Comparison of ENCODE assay signal across 21 cellular contexts in the genomic region with DNA sequence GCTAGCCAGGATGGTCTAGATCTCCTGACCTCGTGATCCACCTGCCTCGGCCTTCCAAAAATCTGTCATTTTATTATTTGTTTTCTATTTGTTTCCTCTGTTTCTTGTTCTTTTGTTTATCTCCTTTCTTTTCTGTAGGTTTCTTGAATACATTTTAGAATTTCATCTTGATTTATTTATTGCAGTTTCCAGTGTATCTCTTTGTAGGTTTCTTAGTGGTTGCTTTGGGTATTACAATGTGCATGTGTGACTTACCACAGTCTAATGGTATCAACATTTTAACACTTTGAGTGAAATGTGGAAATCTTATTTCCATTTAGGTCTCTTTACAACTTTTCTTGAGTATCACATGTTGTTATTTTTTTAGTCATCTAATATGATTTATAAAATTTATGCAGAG. TPM values are rescaled to one million over a fixed set of nuclear protein-coding genes. Genes with fewer than 3 reads are reported as not detected.
DNase-seq lines count a peak whose midpoint lies in the region; ATAC-seq, FAIRE-seq and TF ChIP-seq lines count a peak whose summit lies in the region.
"Had no signal": no experiment of that assay in that cellular context is flagged by ENCODE, and none has a peak within 500 bp of the region (broad histone marks: within the 10 kb centered on the region; RNA-seq: fewer than 3 reads in every experiment).

No MANE protein-coding gene starts in this region.

- no peak overlapping the region for H3K27ac Mint-ChIP-seq in activated CD8-positive, alpha-beta T cell treated with anti-CD3 and anti-CD28 coated beads for 36 hours
- H3K27ac Mint-ChIP-seq in activated CD8-positive, alpha-beta T cell treated with anti-CD3 and anti-CD28 coated beads, Interleukin-2, amount 10 ng/mL, durations not matched to agents 7 days and 5 days: no peak overlapping the region
- H3K27ac Mint-ChIP-seq: IgD-negative memory B cell had no signal

- H3K79me2 ChIP-seq in H1 (ENCODE audit: control insufficient read depth in 1 of 2, insufficient read depth in 2 of 2, low read length in 2 of 2) (no peaks in the 10 kb centered on the region), smooth muscle cell (ENCODE audit: low read depth) (no peaks in the 10 kb centered on the region)

- no peaks in the 10 kb centered on the region for H4K20me1 ChIP-seq in H1 (replicated peaks in 1 of 2; ENCODE audit: control insufficient read depth in 1 of 2, insufficient read depth in 2 of 2, low read length in 2 of 2)
- no peaks in the 10 kb centered on the region for H4K20me1 ChIP-seq in smooth muscle cell (ENCODE audit: low read depth)

- H2AFZ ChIP-seq in H1 (ENCODE audit: low read length) (no peak overlapping the region), smooth muscle cell (ENCODE audit: low read depth) (no peak overlapping the region)

- TF ChIP-seq RAD21 in H1 (IDR thresholded peaks at IDR 0.05 in 1 of 2, conservative IDR thresholded peaks at IDR 0.05 in 1 of 2; ENCODE audit: low read depth in 2 of 2, low read length in 2 of 2): no peak

- no peak overlapping the region for H2BK12ac ChIP-seq in H1 (ENCODE audit: low read depth, low read length)

- no peak overlapping the region for H3K18ac ChIP-seq in H1 (ENCODE audit: extremely low read depth, low read length)

- TF ChIP-seq CTCF in activated CD8-positive, alpha-beta T cell treated with anti-CD3 and anti-CD28 coated beads for 36 hours (IDR thresholded peaks at IDR 0.05): peak; percentile 37
- TF ChIP-seq CTCF in LNCAP (IDR thresholded peaks at IDR 0.05) (0 out of 2 replicates have a peak, but pooled peaks have one; percentile 34), H1 (IDR thresholded peaks at IDR 0.05; ENCODE audit: control extremely low read depth in 1 of 3, insufficient read depth in 1 of 3, low read depth in 1 of 3, low read length in 3 of 3) (no peak), smooth muscle cell (IDR thresholded peaks at IDR 0.05; ENCODE audit: borderline replicate concordance, insufficient read depth, poor library complexity, severe bottlenecking) (peak; percentile 25)

- no peaks in the 10 kb centered on the region for H3K36me3 Mint-ChIP-seq in activated CD8-positive, alpha-beta T cell treated with anti-CD3 and anti-CD28 coated beads for 36 hours (ENCODE audit: low read depth)
- H3K36me3 Mint-ChIP-seq in activated CD8-positive, alpha-beta T cell treated with anti-CD3 and anti-CD28 coated beads, Interleukin-2, amount 10 ng/mL, durations not matched to agents 7 days and 5 days (ENCODE audit: low read depth): no peaks in the 10 kb centered on the region
- H3K36me3 Mint-ChIP-seq: IgD-negative memory B cell had no signal

- H3K27me3 Mint-ChIP-seq in activated CD8-positive, alpha-beta T cell treated with anti-CD3 and anti-CD28 coated beads for 36 hours: no peaks in the 10 kb centered on the region
- no peaks in the 10 kb centered on the region for H3K27me3 Mint-ChIP-seq in activated CD8-positive, alpha-beta T cell treated with anti-CD3 and anti-CD28 coated beads, Interleukin-2, amount 10 ng/mL, durations not matched to agents 7 days and 5 days (ENCODE audit: low read depth)

- no peak overlapping the region for H2BK120ac ChIP-seq in H1 (replicated peaks; ENCODE audit: low read depth, low read length)

- no peak for DNase-seq in activated CD8-positive, alpha-beta T cell treated with anti-CD3 and anti-CD28 coated beads for 36 hours
- no peak for DNase-seq in activated CD8-positive, alpha-beta T cell treated with anti-CD3 and anti-CD28 coated beads, Interleukin-2, amount 10 ng/mL, durations not matched to agents 7 days and 5 days
- DNase-seq in H1 (ENCODE audit: low read depth in 1 of 2, low spot score in 2 of 2) (no peak), smooth muscle cell (lab: John Stamatoyannopoulos, UW; ENCODE audit: unreplicated experiment) (no peak), GM03348 (ENCODE audit: low spot score) (no peak)
- DNase-seq in effector CD4-positive, alpha-beta T cell: no peak
- DNase-seq: activated CD8-positive, alpha-beta memory T cell treated with anti-CD3 and anti-CD28 coated beads for 24 hours; activated gamma-delta T cell treated with Interleukin-2 at 50 U/mL for 16 hours; foreskin fibroblast; mesenchymal stem cell; NCI-H1417 treated with DMSO at 0.1 percent for 48 hours; NCI-H446; stimulated activated naive CD4-positive, alpha-beta T cell had no signal

- H3K79me1 ChIP-seq in H1 (ENCODE audit: low read depth, low read length): no peaks in the 10 kb centered on the region

- no peak for ATAC-seq in activated CD8-positive, alpha-beta T cell treated with anti-CD3 and anti-CD28 coated beads for 36 hours
- no peak for ATAC-seq in activated CD8-positive, alpha-beta T cell treated with anti-CD3 and anti-CD28 coated beads, Interleukin-2, amount 10 ng/mL, durations not matched to agents 7 days and 5 days
- no peak for ATAC-seq in HG03025 (IDR thresholded peaks at IDR 0.05; ENCODE audit: low FRiP score, unreplicated experiment)

- H3K4me2 ChIP-seq in H1 (ENCODE audit: insufficient read depth in 1 of 2, low read depth in 2 of 2, low read length in 2 of 2) (no peak overlapping the region), smooth muscle cell (no peak overlapping the region)

- H4K5ac ChIP-seq in H1 (ENCODE audit: insufficient read length, low read depth, low read length): no peak overlapping the region

- no peak overlapping the region for H2BK15ac ChIP-seq in H1 (ENCODE audit: low read length)

- no peak overlapping the region for H2BK20ac ChIP-seq in H1 (ENCODE audit: low read length)

- no peak overlapping the region for H3K23ac ChIP-seq in H1 (ENCODE audit: insufficient read length)

- no peak overlapping the region for H4K8ac ChIP-seq in H1 (ENCODE audit: extremely low read depth, insufficient read depth, low read length)

- H3K9ac ChIP-seq in H1 (replicated peaks in 1 of 4; ENCODE audit: extremely low read depth in 1 of 4, low read depth in 3 of 4, low read length in 3 of 4) (no peak overlapping the region), smooth muscle cell (ENCODE audit: low read depth) (no peak overlapping the region)

- TF ChIP-seq POLR2A in H1 (IDR thresholded peaks at IDR 0.05; ENCODE audit: control extremely low read depth in 1 of 2, low read depth in 2 of 2, low read length in 2 of 2): no peak

- intact Hi-C loops in activated CD8-positive, alpha-beta T cell treated with anti-CD3 and anti-CD28 coated beads for 36 hours (cut with micrococcal nuclease): no loop called here

- H3K4me3 Mint-ChIP-seq in activated CD8-positive, alpha-beta T cell treated with anti-CD3 and anti-CD28 coated beads for 36 hours: no peak overlapping the region
- no peak overlapping the region for H3K4me3 Mint-ChIP-seq in activated CD8-positive, alpha-beta T cell treated with anti-CD3 and anti-CD28 coated beads, Interleukin-2, amount 10 ng/mL, durations not matched to agents 7 days and 5 days
- H3K4me3 Mint-ChIP-seq: IgD-negative memory B cell had no signal

- CTCF ChIA-PET in activated CD8-positive, alpha-beta T cell treated with anti-CD3 and anti-CD28 coated beads for 36 hours (lab: Charles Lee): interaction anchor here (0.7 to 1.2 kb wide), 3 partner anchors 12 to 257 kb away, joined by 3 read pairs; no protein-coding TSS in a partner anchor
- CTCF ChIA-PET in activated CD8-positive, alpha-beta T cell treated with anti-CD3 and anti-CD28 coated beads, Interleukin-2, amount 10 ng/mL, durations not matched to agents 7 days and 5 days (lab: Charles Lee): interaction anchor here (1.8 kb wide), 1 partner anchor 100 kb away, joined by 4 read pairs; no protein-coding TSS in a partner anchor
- CTCF ChIA-PET in H1 (lab: Charles Lee; ENCODE audit: partially characterized antibody): interaction anchor here (0.6 to 0.7 kb wide), 2 partner anchors 13 to 792 kb away, joined by 4 to 5 read pairs; no protein-coding TSS in a partner anchor

- no peak overlapping the region for H4K91ac ChIP-seq in H1 (replicated peaks; ENCODE audit: insufficient read length, low read length)

- H3K27me3 ChIP-seq in H1 (replicated peaks in 1 of 4; ENCODE audit: control insufficient read depth in 3 of 4, extremely low read depth in 1 of 4, insufficient read depth in 3 of 4, low read length in 3 of 4) (no peaks in the 10 kb centered on the region), smooth muscle cell (ENCODE audit: low read depth) (no peaks in the 10 kb centered on the region)
- H3K27me3 ChIP-seq: neutrophil had no signal

- no peak overlapping the region for H3K4ac ChIP-seq in H1 (replicated peaks; ENCODE audit: insufficient read length, low read depth, low read length)

- peaks cover 5 to 16% of the 10 kb centered on the region in 2 experiments; a peak in 3 of 4 replicates for H3K9me3 ChIP-seq in H1 (ENCODE audit: insufficient read depth in 2 of 2, low read depth in 1 of 2, low read length in 1 of 2)
- no peaks in the 10 kb centered on the region for H3K9me3 ChIP-seq in smooth muscle cell (replicated peaks; ENCODE audit: low read depth)
- H3K9me3 ChIP-seq: neutrophil had no signal

- H3K56ac ChIP-seq in H1 (replicated peaks; ENCODE audit: insufficient read length, low read depth, low read length): no peak overlapping the region

- no peak for TF ChIP-seq EP300 in H1 (IDR thresholded peaks at IDR 0.05; ENCODE audit: borderline replicate concordance in 1 of 2, low read depth in 2 of 2, low read length in 2 of 2)

- H3K27ac ChIP-seq in H1 (ENCODE audit: low read depth, low read length) (no peak overlapping the region), smooth muscle cell (ENCODE audit: low read depth) (no peak overlapping the region)
- H3K27ac ChIP-seq: neutrophil, VCaP had no signal

- no peak overlapping the region for H3K4me3 ChIP-seq in H1 (ENCODE audit: extremely low read depth in 1 of 4, insufficient read depth in 2 of 4, low read depth in 3 of 4, low read length in 4 of 4)
- no peak overlapping the region for H3K4me3 ChIP-seq in smooth muscle cell

- H3K4me1 ChIP-seq in H1 (replicated peaks in 1 of 4; ENCODE audit: control insufficient read depth in 3 of 4, insufficient read depth in 4 of 4, low read length in 3 of 4) (no peaks in the 10 kb centered on the region), smooth muscle cell (ENCODE audit: low read depth) (no peaks in the 10 kb centered on the region)

- no peak overlapping the region for H3K14ac ChIP-seq in H1 (ENCODE audit: insufficient read length)

- H3K23me2 ChIP-seq in H1 (ENCODE audit: low read depth, low read length): no peaks in the 10 kb centered on the region

- no peaks in the 10 kb centered on the region for H3K36me3 ChIP-seq in H1 (ENCODE audit: control insufficient read depth in 2 of 4, insufficient read depth in 4 of 4, low read length in 3 of 4)
- no peaks in the 10 kb centered on the region for H3K36me3 ChIP-seq in smooth muscle cell (ENCODE audit: low read depth)
- H3K36me3 ChIP-seq: neutrophil had no signal

- H3F3A ChIP-seq in smooth muscle cell (ENCODE audit: low read depth): no peaks in the 10 kb centered on the region

- POLR2A ChIA-PET in activated CD8-positive, alpha-beta T cell treated with anti-CD3 and anti-CD28 coated beads for 36 hours (lab: Charles Lee): no interaction called here
- POLR2A ChIA-PET in activated CD8-positive, alpha-beta T cell treated with anti-CD3 and anti-CD28 coated beads, Interleukin-2, amount 10 ng/mL, durations not matched to agents 7 days and 5 days (lab: Charles Lee): no interaction called here
- POLR2A ChIA-PET in H1 (lab: Charles Lee; ENCODE audit: partially characterized antibody): no interaction called here

- H3K4me1 Mint-ChIP-seq in activated CD8-positive, alpha-beta T cell treated with anti-CD3 and anti-CD28 coated beads for 36 hours (ENCODE audit: low read depth): no peaks in the 10 kb centered on the region
- no peaks in the 10 kb centered on the region for H3K4me1 Mint-ChIP-seq in activated CD8-positive, alpha-beta T cell treated with anti-CD3 and anti-CD28 coated beads, Interleukin-2, amount 10 ng/mL, durations not matched to agents 7 days and 5 days (ENCODE audit: low read depth)
- H3K4me1 Mint-ChIP-seq: IgD-negative memory B cell had no signal

- peak; percentile 88 for FAIRE-seq in H1 (lab: Jason Lieb, UNC)
- FAIRE-seq: A204.1, D721Med had no signal

- no peak overlapping the region for H2AK5ac ChIP-seq in H1 (ENCODE audit: low read depth, low read length)

- 100% methylated on average over 2 of the region's 2 CpGs; no CpG with 5 or more reads in 1 of the 2 experiments for WGBS in H1 (ENCODE audit: extremely low coverage in 1 of 2, insufficient coverage in 1 of 2, insufficient read length in 1 of 2, insufficient replicate concordance in 2 of 2, low coverage in 1 of 2, low lambda C conversion rate in 2 of 2, missing lambda C conversion rate in 1 of 2), 2 experiments
- 96% methylated on average over 2 of the region's 2 CpGs for WGBS in smooth muscle cell (ENCODE audit: low lambda C conversion rate)

- no peaks in the 10 kb centered on the region for H3K9me3 Mint-ChIP-seq in activated CD8-positive, alpha-beta T cell treated with anti-CD3 and anti-CD28 coated beads for 36 hours
- H3K9me3 Mint-ChIP-seq in activated CD8-positive, alpha-beta T cell treated with anti-CD3 and anti-CD28 coated beads, Interleukin-2, amount 10 ng/mL, durations not matched to agents 7 days and 5 days (ENCODE audit: insufficient read depth): no peaks in the 10 kb centered on the region

- no peak overlapping the region for H2BK5ac ChIP-seq in H1 (ENCODE audit: low read depth, low read length)

RNA-seq across cellular contexts. Expression of a gene that starts 29.9 kb away (rescaled TPM):
- total RNA-seq in activated CD8-positive, alpha-beta T cell treated with anti-CD3 and anti-CD28 coated beads for 36 hours: not detected
- not detected for total RNA-seq in activated CD8-positive, alpha-beta T cell treated with anti-CD3 and anti-CD28 coated beads, Interleukin-2, amount 10 ng/mL, durations not matched to agents 7 days and 5 days
- total RNA-seq in H1 (2021; fragmentation: NEBNext Ultra II Directional; extraction: Animal tissue kit (Norgen Biotek cat#: 25700)): not detected in 2 replicates
- not detected in 2 replicates for polyA plus RNA-seq in H1 (2011; rRNA removed)
- polyA plus RNA-seq in H1 (2011; cell fraction: cytosol; rRNA removed): not detected
- not detected for polyA plus RNA-seq in H1 (2011; cell fraction: nucleus; rRNA removed)
- polyA plus RNA-seq in H1 (2012, experiment 1 of 2): not detected in 4 replicates
- polyA plus RNA-seq in H1 (2012, experiment 2 of 2): not detected
- not detected for polyA plus RNA-seq in H1 (2013, experiment 1 of 2)
- polyA plus RNA-seq in H1 (2013, experiment 2 of 2): not detected
- not detected in 2 replicates for polyA minus RNA-seq in H1 (2011; rRNA and poly(A)+ RNA removed)
- polyA minus RNA-seq in H1 (2011; cell fraction: cytosol; rRNA and poly(A)+ RNA removed): not detected
- not detected for polyA minus RNA-seq in H1 (2011; cell fraction: nucleus; rRNA and poly(A)+ RNA removed)
- total RNA-seq in smooth muscle cell: 10.8 and 11.8 TPM in 2 replicates
- polyA plus RNA-seq in smooth muscle cell: 2.3 and 3.7 TPM in 2 replicates
- total RNA-seq: urinary bladder had no signal
- polyA plus RNA-seq: IgD-negative memory B cell, urinary bladder had no signal

Comparison
In these comparisons a context has a peak if more than half of its experiments do, and no peak if none do; other contexts are left out.
1. CTCF ChIP-seq: peak in activated CD8-positive, alpha-beta T cell treated with anti-CD3 and anti-CD28 coated beads for 36 hours (single experiment), LNCAP (single experiment) and smooth muscle cell (single experiment); none in H1 (0 of 3).